In genomic region chr17:45784583-45785372, GRCh38 we compare ENCODE assay signal across 8 cellular contexts. TPM values are rescaled to one million over a fixed set of nuclear protein-coding genes. Genes with fewer than 3 reads are reported as not detected.
A peak's percentile ranks its signal among the peaks of the same experiment; 100 is the strongest.
DNase-seq lines count a peak whose midpoint lies in the region; ATAC-seq and TF ChIP-seq lines count a peak whose summit lies in the region.

No MANE protein-coding gene starts in this region.

- POLR2A ChIA-PET in activated CD4-positive, alpha-beta memory T cell treated with anti-CD3 and anti-CD28 coated beads, Interleukin-2, amount 10 ng/mL, durations not matched to agents 7 days and 5 days (lab: Charles Lee) = interaction anchor here (1.0 to 1.4 kb wide), 2 partner anchors 10 to 13 kb away, joined by 3 read pairs; no protein-coding TSS in a partner anchor
- POLR2A ChIA-PET in OCI-LY7 (lab: Charles Lee) = no interaction called here

- intact Hi-C loops in upper lobe of right lung (cut with DNase I) (no loop called here), OCI-LY7 (cut with micrococcal nuclease; ENCODE audit: unreplicated experiment) (no loop called here)

- H3K4me1 Mint-ChIP-seq in activated CD4-positive, alpha-beta memory T cell treated with anti-CD3 and anti-CD28 coated beads, Interleukin-2, amount 10 ng/mL, durations not matched to agents 7 days and 5 days = peaks cover 9% of the 10 kb centered on the region
- H3K4me1 Mint-ChIP-seq in endothelial cell (ENCODE audit: unreplicated experiment) = peaks cover 2% of the 10 kb centered on the region
- peaks cover 0 to 3% of the 10 kb centered on the region in 2 donors for H3K4me1 Mint-ChIP-seq in natural killer cell treated with Interleukin-12 subunit alpha and Interleukin-12 subunit beta and Interleukin-15 and Interleukin-18, amount 100 ng/mL, for 72 hours (ENCODE audit: low read depth in 2 of 2)

- H3K27ac ChIP-seq in upper lobe of right lung (no peak overlapping the region), OCI-LY7 (ENCODE audit: low read depth, low read length, poor library complexity, severe bottlenecking) (no peak overlapping the region)

- H4K20me1 ChIP-seq in Loucy (ENCODE audit: insufficient read depth, low read length, poor library complexity, severe bottlenecking) (no peaks in the 10 kb centered on the region), OCI-LY7 (ENCODE audit: insufficient read depth, low read length) (no peaks in the 10 kb centered on the region)

- no peaks in the 10 kb centered on the region for H3K9me3 Mint-ChIP-seq in activated CD4-positive, alpha-beta memory T cell treated with anti-CD3 and anti-CD28 coated beads, Interleukin-2, amount 10 ng/mL, durations not matched to agents 7 days and 5 days
- no peaks in the 10 kb centered on the region for H3K9me3 Mint-ChIP-seq in endothelial cell (ENCODE audit: unreplicated experiment)
- no peaks in the 10 kb centered on the region for H3K9me3 Mint-ChIP-seq in natural killer cell treated with Interleukin-12 subunit alpha and Interleukin-12 subunit beta and Interleukin-15 and Interleukin-18, amount 100 ng/mL, for 72 hours

- no peaks in the 10 kb centered on the region for H3K79me2 ChIP-seq in Loucy (ENCODE audit: insufficient read depth, low read length)
- H3K79me2 ChIP-seq in OCI-LY7 (ENCODE audit: insufficient read depth, low read depth, low read length) = no peaks in the 10 kb centered on the region

- DNase-seq in COLO668 (lab: John Stamatoyannopoulos, UW; ENCODE audit: unreplicated experiment) (peak; percentile 54), endothelial cell (ENCODE audit: low spot score) (peak; percentile 30), upper lobe of right lung (peak; percentile 72), OCI-LY7 (ENCODE audit: low spot score) (no peak)
- peak; percentile 41 for DNase-seq in activated CD4-positive, alpha-beta memory T cell treated with anti-CD3 and anti-CD28 coated beads, Interleukin-2, amount 10 ng/mL, durations not matched to agents 7 days and 5 days
- no peak for DNase-seq in natural killer cell treated with Interleukin-12 subunit alpha and Interleukin-12 subunit beta and Interleukin-15 and Interleukin-18, amount 100 ng/mL, for 72 hours (ENCODE audit: low spot score)

- CTCF ChIA-PET in activated CD4-positive, alpha-beta memory T cell treated with anti-CD3 and anti-CD28 coated beads, Interleukin-2, amount 10 ng/mL, durations not matched to agents 7 days and 5 days (lab: Charles Lee) = no interaction called here
- CTCF ChIA-PET in OCI-LY7 (lab: Charles Lee; ENCODE audit: unreplicated experiment) = no interaction called here

- no peak overlapping the region for H3K27ac Mint-ChIP-seq in activated CD4-positive, alpha-beta memory T cell treated with anti-CD3 and anti-CD28 coated beads, Interleukin-2, amount 10 ng/mL, durations not matched to agents 7 days and 5 days
- no peak overlapping the region for H3K27ac Mint-ChIP-seq in endothelial cell (ENCODE audit: unreplicated experiment)
- no peak overlapping the region for H3K27ac Mint-ChIP-seq in natural killer cell treated with Interleukin-12 subunit alpha and Interleukin-12 subunit beta and Interleukin-15 and Interleukin-18, amount 100 ng/mL, for 72 hours

- no peak overlapping the region for H2AFZ ChIP-seq in Loucy (ENCODE audit: low read length)
- H2AFZ ChIP-seq in OCI-LY7 (ENCODE audit: low read length) = no peak overlapping the region

- ATAC-seq in natural killer cell treated with Interleukin-12 subunit alpha and Interleukin-12 subunit beta and Interleukin-15 and Interleukin-18, amount 100 ng/mL, for 72 hours = peak; percentile 44 to 69
- ATAC-seq in upper lobe of right lung = peak; percentile 65
- no peak for ATAC-seq in GM21723 (IDR thresholded peaks at IDR 0.05; ENCODE audit: unreplicated experiment)

- H3K4me3 Mint-ChIP-seq in activated CD4-positive, alpha-beta memory T cell treated with anti-CD3 and anti-CD28 coated beads, Interleukin-2, amount 10 ng/mL, durations not matched to agents 7 days and 5 days = peak overlapping the region; percentile 52
- H3K4me3 Mint-ChIP-seq in endothelial cell (ENCODE audit: unreplicated experiment) = peak overlapping the region; percentile 69
- peak overlapping the region; percentile 42 for H3K4me3 Mint-ChIP-seq in natural killer cell treated with Interleukin-12 subunit alpha and Interleukin-12 subunit beta and Interleukin-15 and Interleukin-18, amount 100 ng/mL, for 72 hours

- H3K9me2 ChIP-seq in Loucy (replicated peaks; ENCODE audit: low read depth, low read length) (no peaks in the 10 kb centered on the region), OCI-LY7 (ENCODE audit: insufficient read depth, low read length) (no peaks in the 10 kb centered on the region)

- no peaks in the 10 kb centered on the region for H3F3A ChIP-seq in Loucy (ENCODE audit: low read depth)

- H3K36me3 ChIP-seq in Loucy (ENCODE audit: insufficient read depth, low read length) (no peaks in the 10 kb centered on the region), upper lobe of right lung (no peaks in the 10 kb centered on the region), OCI-LY7 (ENCODE audit: insufficient read depth, low read length) (no peaks in the 10 kb centered on the region)

- H3K4me1 ChIP-seq in Loucy (ENCODE audit: insufficient read depth, low read length, poor library complexity, severe bottlenecking) (no peaks in the 10 kb centered on the region), upper lobe of right lung (peaks cover 20% of the 10 kb centered on the region), OCI-LY7 (ENCODE audit: insufficient read depth, low read length, poor library complexity, severe bottlenecking) (no peaks in the 10 kb centered on the region)

- no peak overlapping the region for H3K9ac ChIP-seq in Loucy (ENCODE audit: low read depth, low read length, poor library complexity, severe bottlenecking)

- no TSS peak for BruUV-seq in OCI-LY7 (replicated peaks; lab: Mats Ljungman, UMichigan)

- H3K27me3 Mint-ChIP-seq in activated CD4-positive, alpha-beta memory T cell treated with anti-CD3 and anti-CD28 coated beads, Interleukin-2, amount 10 ng/mL, durations not matched to agents 7 days and 5 days = peaks cover 78% of the 10 kb centered on the region
- peaks cover 7% of the 10 kb centered on the region for H3K27me3 Mint-ChIP-seq in endothelial cell (ENCODE audit: unreplicated experiment)
- peaks cover 47 to 56% of the 10 kb centered on the region in 2 donors for H3K27me3 Mint-ChIP-seq in natural killer cell treated with Interleukin-12 subunit alpha and Interleukin-12 subunit beta and Interleukin-15 and Interleukin-18, amount 100 ng/mL, for 72 hours

- H3K4me2 ChIP-seq in Loucy (ENCODE audit: low read depth, low read length, poor library complexity, severe bottlenecking) (peak overlapping the region; percentile 16), OCI-LY7 (ENCODE audit: low read length) (no peak overlapping the region)

- H3K4me3 ChIP-seq in Loucy (ENCODE audit: low read length, poor library complexity, severe bottlenecking) (no peak overlapping the region), upper lobe of right lung (peak overlapping the region; percentile 44), OCI-LY7 (ENCODE audit: low read depth, low read length, poor library complexity, severe bottlenecking) (no peak overlapping the region)

- H3K9me3 ChIP-seq in Loucy (ENCODE audit: insufficient read depth, low read depth, low read length) = no peaks in the 10 kb centered on the region
- no peaks in the 10 kb centered on the region for H3K9me3 ChIP-seq in upper lobe of right lung
- H3K9me3 ChIP-seq in OCI-LY7 (ENCODE audit: low read length) = no peaks in the 10 kb centered on the region

- H3K36me3 Mint-ChIP-seq in activated CD4-positive, alpha-beta memory T cell treated with anti-CD3 and anti-CD28 coated beads, Interleukin-2, amount 10 ng/mL, durations not matched to agents 7 days and 5 days (ENCODE audit: low read depth) = no peaks in the 10 kb centered on the region
- H3K36me3 Mint-ChIP-seq in endothelial cell (ENCODE audit: low read depth, unreplicated experiment) = no peaks in the 10 kb centered on the region
- no peaks in the 10 kb centered on the region for H3K36me3 Mint-ChIP-seq in natural killer cell treated with Interleukin-12 subunit alpha and Interleukin-12 subunit beta and Interleukin-15 and Interleukin-18, amount 100 ng/mL, for 72 hours

- H3K27me3 ChIP-seq in Loucy (ENCODE audit: insufficient read depth, low read length, poor library complexity, severe bottlenecking) (peaks cover 7% of the 10 kb centered on the region), upper lobe of right lung (peaks cover 67% of the 10 kb centered on the region)

- TF ChIP-seq CTCF in Loucy (conservative IDR thresholded peaks at IDR 0.05; ENCODE audit: low read length) = no peak
- no peak for TF ChIP-seq CTCF in endothelial cell (IDR thresholded peaks at IDR 0.05; ENCODE audit: unreplicated experiment)
- TF ChIP-seq CTCF in upper lobe of right lung (IDR thresholded peaks at IDR 0.05) = no peak
- TF ChIP-seq CTCF in OCI-LY7 (conservative IDR thresholded peaks at IDR 0.05; ENCODE audit: low read length) = no peak

RNA-seq across cellular contexts. Expression of gene CRHR1, which starts 0.7 kb away (rescaled TPM):
- total RNA-seq in activated CD4-positive, alpha-beta memory T cell treated with anti-CD3 and anti-CD28 coated beads, Interleukin-2, amount 10 ng/mL, durations not matched to agents 7 days and 5 days = not detected
- not detected for total RNA-seq in endothelial cell (ENCODE audit: unreplicated experiment)
- total RNA-seq in natural killer cell treated with Interleukin-12 subunit alpha and Interleukin-12 subunit beta and Interleukin-15 and Interleukin-18, amount 100 ng/mL, for 72 hours = not detected
- not detected for total RNA-seq in upper lobe of right lung
- total RNA-seq in OCI-LY7 (2014; rRNA removed; shearing (Covaris generic)) = not detected in 2 replicates
- total RNA-seq in OCI-LY7 (2022) = not detected in 2 replicates

RNA-seq across cellular contexts. Expression of gene SPPL2C, which starts 59.9 kb away (rescaled TPM):
- not detected for total RNA-seq in activated CD4-positive, alpha-beta memory T cell treated with anti-CD3 and anti-CD28 coated beads, Interleukin-2, amount 10 ng/mL, durations not matched to agents 7 days and 5 days
- not detected for total RNA-seq in endothelial cell (ENCODE audit: unreplicated experiment)
- total RNA-seq in natural killer cell treated with Interleukin-12 subunit alpha and Interleukin-12 subunit beta and Interleukin-15 and Interleukin-18, amount 100 ng/mL, for 72 hours = not detected
- total RNA-seq in upper lobe of right lung = not detected
- total RNA-seq in OCI-LY7 (2014; rRNA removed; shearing (Covaris generic)) = not detected in 2 replicates
- not detected in 2 replicates for total RNA-seq in OCI-LY7 (2022)

Comparison
In these comparisons a context has a peak if more than half of its experiments do, and no peak if none do; other contexts are left out.
1. DNase-seq: peak in COLO668 (single experiment), activated CD4-positive, alpha-beta memory T cell treated with anti-CD3 and anti-CD28 coated beads, Interleukin-2, amount 10 ng/mL, durations not matched to agents 7 days and 5 days (single experiment), endothelial cell (single experiment) and upper lobe of right lung (single experiment); none in natural killer cell treated with Interleukin-12 subunit alpha and Interleukin-12 subunit beta and Interleukin-15 and Interleukin-18, amount 100 ng/mL, for 72 hours (single experiment) and OCI-LY7 (single experiment).
2. Peak in every context shown above with its lines, with median percentiles within 50 percentile points of each other: H3K4me3 Mint-ChIP-seq.